ENCODE assay signal across 8 cellular contexts in the genomic region with DNA sequence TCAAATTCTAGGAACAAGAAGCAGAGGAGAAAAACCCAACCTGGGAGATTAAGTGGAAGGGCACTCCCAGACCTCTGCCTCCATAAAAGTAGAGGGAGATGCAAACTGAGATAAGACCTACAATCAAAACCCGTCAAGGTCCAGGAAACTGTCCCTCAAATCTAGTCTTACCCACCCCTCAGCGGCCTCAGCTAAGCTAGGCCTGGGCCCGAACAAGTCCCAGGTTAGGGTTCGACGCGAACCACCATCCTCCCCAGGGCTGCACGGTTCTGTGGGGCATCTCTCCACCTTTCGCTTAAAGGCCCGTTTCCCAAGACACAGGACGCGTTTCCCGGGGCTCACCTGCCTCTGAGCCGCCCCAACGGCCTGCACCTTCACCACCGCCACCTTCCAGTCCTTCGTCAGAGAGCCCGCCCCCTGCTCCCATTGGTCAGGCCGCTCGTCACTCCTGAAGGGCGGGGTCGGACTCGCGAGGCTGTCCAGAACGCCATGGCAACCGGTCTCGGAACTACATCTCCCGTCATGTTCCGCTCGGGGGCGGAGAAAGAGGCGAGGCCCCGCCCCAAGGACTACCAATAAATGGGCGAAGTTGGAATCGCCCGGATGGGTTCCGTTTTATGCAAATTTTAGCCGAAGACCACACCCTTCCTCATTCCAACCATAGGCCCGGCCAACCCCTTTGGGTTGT. TPM values are rescaled to one million over a fixed set of nuclear protein-coding genes. Genes with fewer than 3 reads are reported as not detected.
A peak's percentile ranks its signal among the peaks of the same experiment; 100 is the strongest.
DNase-seq lines count a peak whose midpoint lies in the region; ATAC-seq and TF ChIP-seq lines count a peak whose summit lies in the region.

Gene CRYZL1, minus strand, starts transcription at position 403 of the 688 bp plus-strand sequence. CDS start 10,190 bp downstream, outside the sequence.

- no peaks in the 10 kb centered on the region for H3K27me3 ChIP-seq in H7 (ENCODE audit: control insufficient read depth, insufficient read depth, low read length)

- peak within 1 kb of the TSS; percentile 80 to 82 for H3K27ac Mint-ChIP-seq in natural killer cell treated with Interleukin-12 subunit alpha and Interleukin-12 subunit beta and Interleukin-15 and Interleukin-18, amount 100 ng/mL, for 72 hours

- peak; percentile 100 for DNase-seq in ELF-1 (ENCODE audit: low read depth, low spot score)
- peak; percentile 95 for DNase-seq in H7
- peak; percentile 100 for DNase-seq in M059J (ENCODE audit: low read depth)
- DNase-seq in SHP77 (lab: John Stamatoyannopoulos, UW): peak; percentile 99
- peak; percentile 100 for DNase-seq in activated effector memory CD4-positive, alpha-beta T cell treated with Interleukin-2 at 50 U/mL for 16 hours
- DNase-seq in fibroblast of pulmonary artery (ENCODE audit: low read depth): peak; percentile 100
- DNase-seq in natural killer cell treated with Interleukin-12 subunit alpha and Interleukin-12 subunit beta and Interleukin-15 and Interleukin-18, amount 100 ng/mL, for 72 hours (ENCODE audit: low spot score): peak; percentile 100
- peak; percentile 99 for DNase-seq in stimulated activated naive CD8-positive, alpha-beta T cell treated with anti-CD3 and anti-CD28 coated beads, Interleukin-15, Interleukin-2, amounts not matched to agents 100 U/mL and 50 U/mL, for 24 hours

- H3K27me3 Mint-ChIP-seq in natural killer cell treated with Interleukin-12 subunit alpha and Interleukin-12 subunit beta and Interleukin-15 and Interleukin-18, amount 100 ng/mL, for 72 hours: peaks cover 7 to 20% of the 10 kb centered on the region in 2 donors

- H3K4me3 Mint-ChIP-seq in natural killer cell treated with Interleukin-12 subunit alpha and Interleukin-12 subunit beta and Interleukin-15 and Interleukin-18, amount 100 ng/mL, for 72 hours: peak within 1 kb of the TSS; percentile 88

- H3K4me1 Mint-ChIP-seq in natural killer cell treated with Interleukin-12 subunit alpha and Interleukin-12 subunit beta and Interleukin-15 and Interleukin-18, amount 100 ng/mL, for 72 hours (ENCODE audit: low read depth in 2 of 2): peaks cover 13 to 27% of the 10 kb centered on the region in 2 donors

- TF ChIP-seq CTCF in fibroblast of pulmonary artery (IDR thresholded peaks at IDR 0.05; ENCODE audit: low read length, missing control alignments): no peak

- H3K36me3 ChIP-seq in H7 (replicated peaks; ENCODE audit: control insufficient read depth, insufficient read depth, low read length): no peaks in the 10 kb centered on the region

- H3K9me3 Mint-ChIP-seq in natural killer cell treated with Interleukin-12 subunit alpha and Interleukin-12 subunit beta and Interleukin-15 and Interleukin-18, amount 100 ng/mL, for 72 hours: no peaks in the 10 kb centered on the region

- ATAC-seq in natural killer cell treated with Interleukin-12 subunit alpha and Interleukin-12 subunit beta and Interleukin-15 and Interleukin-18, amount 100 ng/mL, for 72 hours: peak; percentile 92
- peak; percentile 89 for ATAC-seq in stimulated activated naive CD8-positive, alpha-beta T cell treated with anti-CD3 and anti-CD28 coated beads, Interleukin-15, Interleukin-2, amounts not matched to agents 100 U/mL and 50 U/mL, for 24 hours

- H3K4me3 ChIP-seq in H7 (ENCODE audit: insufficient read depth, low read depth, low read length) (peak within 1 kb of the TSS; percentile 83), fibroblast of pulmonary artery (replicated peaks; ENCODE audit: low read depth, low read length) (peak within 1 kb of the TSS; percentile 80)

- no peaks in the 10 kb centered on the region for H3K36me3 Mint-ChIP-seq in natural killer cell treated with Interleukin-12 subunit alpha and Interleukin-12 subunit beta and Interleukin-15 and Interleukin-18, amount 100 ng/mL, for 72 hours

RNA-seq across cellular contexts. Expression of gene CRYZL1, which starts in this region (rescaled TPM):
- total RNA-seq in H7 (2014; rRNA removed; shearing (Covaris generic)): 8.3 and 20.0 TPM in 2 replicates
- 9.0 and 23.8 TPM in 2 replicates for total RNA-seq in M059J (2014; rRNA removed; shearing (Covaris generic))
- total RNA-seq in natural killer cell treated with Interleukin-12 subunit alpha and Interleukin-12 subunit beta and Interleukin-15 and Interleukin-18, amount 100 ng/mL, for 72 hours: 10 to 100 TPM; 28.0 to 31.7 TPM

Comparison
In these comparisons a context has a peak if more than half of its experiments do, and no peak if none do; other contexts are left out.
1. Peak in every context shown above with its lines: DNase-seq, ATAC-seq and H3K4me3 ChIP-seq.